In genomic region chr2:177796011-177796410, GRCh38 we compare ENCODE assay signal across 26 cellular contexts.
"Had no signal": no experiment of that assay in that cellular context is flagged by ENCODE, and none has a peak within 500 bp of the region (broad histone marks: within the 10 kb centered on the region; RNA-seq: fewer than 3 reads in every experiment).

No MANE protein-coding gene starts in this region.

- ATAC-seq: natural killer cell; stimulated activated naive B cell treated with anti-CD40 and anti-IgM and Interleukin-4, amounts not matched to agents 10 μg/mL and 1 μg/mL and 100 μg/mL, for 72 hours; stimulated activated naive CD8-positive, alpha-beta T cell treated with anti-CD3 and anti-CD28 coated beads, Interleukin-15, Interleukin-2, amounts not matched to agents 100 U/mL and 50 U/mL, for 24 hours; upper lobe of right lung had no signal

- H3K4me3 ChIP-seq: lung, neural progenitor cell, psoas muscle, right lobe of liver, skin epidermis, stomach, testis, tibial artery, upper lobe of right lung had no signal

- H3K9me3 ChIP-seq: neutrophil, psoas muscle, right lobe of liver, stomach, testis, tibial artery, upper lobe of right lung had no signal

- H3K4me1 ChIP-seq: neural progenitor cell, right lobe of liver, stomach, tibial artery, upper lobe of right lung had no signal

- H3K27ac ChIP-seq: neural progenitor cell, neutrophil, parathyroid adenoma, psoas muscle, right lobe of liver, skin epidermis, stomach, testis, tibial artery, upper lobe of right lung had no signal

- H3K27me3 ChIP-seq: neural progenitor cell, right lobe of liver, stomach, testis, tibial artery, upper lobe of right lung had no signal

- DNase-seq: hypothalamus; immature natural killer cell; kidney; mesendoderm; naive B cell; natural killer cell; nephron progenitor cell; occipital lobe; psoas muscle; right lobe of liver; stimulated activated CD4-positive, alpha-beta T cell treated with anti-CD3 and anti-CD28 coated beads, Interleukin-12 subunit alpha, Interleukin-12 subunit beta, amount 100 ng/mL, for 4 hours; stimulated activated CD4-positive, alpha-beta T cell treated with anti-CD3 and anti-CD28 coated beads, Interleukin-15, amount 100 ng/mL, for 24 hours; stimulated activated CD4-positive, alpha-beta T cell treated with anti-CD3 and anti-CD28 coated beads, Interleukin-2, amount 100 ng/mL, for 24 hours; stimulated activated CD4-positive, alpha-beta T cell treated with anti-CD3 and anti-CD28 coated beads, Interleukin-4, amount 100 ng/mL, for 1 hour; stimulated activated naive B cell treated with anti-CD40 and anti-IgM and Interleukin-4, amounts not matched to agents 10 μg/mL and 1 μg/mL and 100 μg/mL, for 72 hours; stimulated activated naive CD8-positive, alpha-beta T cell treated with anti-CD3 and anti-CD28 coated beads, Interleukin-15, Interleukin-2, amounts not matched to agents 100 U/mL and 50 U/mL, for 24 hours; stomach; testis; tibial artery; trophoblast cell; upper lobe of right lung had no signal

- H3K36me3 ChIP-seq: neural progenitor cell, neutrophil, right lobe of liver, stomach, tibial artery, upper lobe of right lung had no signal
